19 cellular contexts compared by ENCODE assay signal in genomic region chr1:3911981-3912808, GRCh38.
"Had no signal": no experiment of that assay in that cellular context is flagged by ENCODE, and none has a peak within 500 bp of the region (broad histone marks: within the 10 kb centered on the region; RNA-seq: fewer than 3 reads in every experiment).

No MANE protein-coding gene starts in this region.

- H3K27ac ChIP-seq: prostate gland, right atrium auricular region, suprapubic skin, vagina had no signal

- H3K36me3 Mint-ChIP-seq: activated naive CD4-positive, alpha-beta T cell treated with anti-CD3 and anti-CD28 coated beads, Interleukin-2, amount 50 U/mL, for 24 hours; immature natural killer cell; T-cell had no signal

- H3K9me3 Mint-ChIP-seq: activated naive CD4-positive, alpha-beta T cell treated with anti-CD3 and anti-CD28 coated beads, Interleukin-2, amount 50 U/mL, for 24 hours; effector memory CD8-positive, alpha-beta T cell; immature natural killer cell; nephron; stimulated activated naive CD8-positive, alpha-beta T cell treated with anti-CD3 and anti-CD28 coated beads, Interleukin-15, Interleukin-2, amounts not matched to agents 100 ng/mL and 50 ng/mL, for 24 hours; T-cell had no signal

- H3K27ac Mint-ChIP-seq: activated naive CD4-positive, alpha-beta T cell treated with anti-CD3 and anti-CD28 coated beads, Interleukin-2, amount 50 U/mL, for 24 hours; immature natural killer cell; nephron; stimulated activated naive CD8-positive, alpha-beta T cell treated with anti-CD3 and anti-CD28 coated beads, Interleukin-15, Interleukin-2, amounts not matched to agents 100 ng/mL and 50 ng/mL, for 24 hours; T-cell had no signal

- ATAC-seq: left ventricle myocardium superior had no signal

- DNase-seq: activated CD4-positive, alpha-beta T cell treated with anti-CD3 and anti-CD28 coated beads, Interleukin-2, amount 50 U/mL, for 1 hour; activated CD8-positive, alpha-beta memory T cell treated with anti-CD3 and anti-CD28 coated beads for 24 hours; activated CD8-positive, alpha-beta memory T cell treated with anti-CD3 and anti-CD28 coated beads, Interleukin-2, amount 50 U/mL, for 48 hours; activated gamma-delta T cell; activated T-cell treated with anti-CD3 and anti-CD28 coated beads, Interleukin-2, amount 50 U/mL, for 48 hours; effector memory CD8-positive, alpha-beta T cell; immature natural killer cell; left ventricle myocardium superior; mesendoderm; T-helper 9 cell; trophoblast cell had no signal

- H3K36me3 ChIP-seq: prostate gland, right atrium auricular region, suprapubic skin, vagina had no signal

- H3K4me3 Mint-ChIP-seq: activated naive CD4-positive, alpha-beta T cell treated with anti-CD3 and anti-CD28 coated beads, Interleukin-2, amount 50 U/mL, for 24 hours; immature natural killer cell; nephron; stimulated activated naive CD8-positive, alpha-beta T cell treated with anti-CD3 and anti-CD28 coated beads, Interleukin-15, Interleukin-2, amounts not matched to agents 100 ng/mL and 50 ng/mL, for 24 hours; T-cell had no signal

- H3K4me3 ChIP-seq: prostate gland, right atrium auricular region, suprapubic skin, vagina had no signal

- H3K27me3 Mint-ChIP-seq: activated naive CD4-positive, alpha-beta T cell treated with anti-CD3 and anti-CD28 coated beads, Interleukin-2, amount 50 U/mL, for 24 hours; stimulated activated naive CD8-positive, alpha-beta T cell treated with anti-CD3 and anti-CD28 coated beads, Interleukin-15, Interleukin-2, amounts not matched to agents 100 ng/mL and 50 ng/mL, for 24 hours had no signal

- H3K27me3 ChIP-seq: vagina had no signal
